Comparison of ENCODE assay signal across 8 cellular contexts in the genomic region with DNA sequence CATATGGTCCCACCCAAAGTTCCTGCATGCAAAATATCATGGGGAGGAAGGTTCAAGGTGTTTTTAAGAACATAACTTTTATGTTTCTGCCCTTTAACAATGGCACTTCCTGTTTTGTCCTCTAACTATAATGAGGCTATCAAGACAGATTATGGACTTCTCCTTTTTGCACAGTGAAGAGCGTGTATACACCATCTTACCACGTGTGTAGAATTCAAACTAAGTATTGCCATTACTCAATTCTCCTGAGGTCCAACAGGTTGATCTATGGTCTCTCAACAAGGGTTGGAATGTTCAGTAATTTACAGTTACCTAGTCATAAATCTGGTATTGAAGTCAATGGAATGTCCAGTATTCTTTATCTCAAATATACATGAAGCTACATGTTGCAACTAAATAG.
DNase-seq lines count a peak whose midpoint lies in the region; ATAC-seq and TF ChIP-seq lines count a peak whose summit lies in the region.

No MANE protein-coding gene starts in this region.

- no peak for TF ChIP-seq CTCF in HFFc6 (IDR thresholded peaks at IDR 0.05)

- ATAC-seq in HG03432 (IDR thresholded peaks at IDR 0.05; ENCODE audit: unreplicated experiment): peak; percentile 42
- no peak for ATAC-seq in activated CD8-positive, alpha-beta T cell treated with anti-CD3 and anti-CD28 coated beads, Interleukin-2, amount 10 ng/mL, durations not matched to agents 7 days and 5 days

- peak overlapping the region; percentile 59 for H3K4me3 Mint-ChIP-seq in activated naive CD4-positive, alpha-beta T cell treated with anti-CD3 and anti-CD28 coated beads, Interleukin-2, amount 50 U/mL, for 24 hours
- H3K4me3 Mint-ChIP-seq in activated naive CD4-positive, alpha-beta T cell treated with anti-CD3 and anti-CD28 coated beads for 36 hours: no peak overlapping the region
- H3K4me3 Mint-ChIP-seq in activated CD8-positive, alpha-beta T cell treated with anti-CD3 and anti-CD28 coated beads, Interleukin-2, amount 10 ng/mL, durations not matched to agents 7 days and 5 days: no peak overlapping the region
- H3K4me3 Mint-ChIP-seq in HFFc6: no peak overlapping the region

- H3K9me3 Mint-ChIP-seq in activated naive CD4-positive, alpha-beta T cell treated with anti-CD3 and anti-CD28 coated beads, Interleukin-2, amount 50 U/mL, for 24 hours: peaks cover 5% of the 10 kb centered on the region
- H3K9me3 Mint-ChIP-seq in activated naive CD4-positive, alpha-beta T cell treated with anti-CD3 and anti-CD28 coated beads for 36 hours: no peaks in the 10 kb centered on the region
- no peaks in the 10 kb centered on the region for H3K9me3 Mint-ChIP-seq in activated CD8-positive, alpha-beta T cell treated with anti-CD3 and anti-CD28 coated beads, Interleukin-2, amount 10 ng/mL, durations not matched to agents 7 days and 5 days (ENCODE audit: insufficient read depth)
- H3K9me3 Mint-ChIP-seq in HFFc6: no peaks in the 10 kb centered on the region

- no peak for DNase-seq in activated naive CD4-positive, alpha-beta T cell treated with anti-CD3 and anti-CD28 coated beads for 36 hours
- no peak for DNase-seq in activated CD8-positive, alpha-beta T cell treated with anti-CD3 and anti-CD28 coated beads, Interleukin-2, amount 10 ng/mL, durations not matched to agents 7 days and 5 days
- DNase-seq in HFFc6: no peak
- no peak for DNase-seq in stimulated activated CD4-positive, alpha-beta T cell treated with anti-CD3 and anti-CD28 coated beads, Interleukin-15, amount 100 ng/mL, for 24 hours
- DNase-seq in ureter (ENCODE audit: low spot score): no peak
- DNase-seq in caudate nucleus (lab: John Stamatoyannopoulos, UW): no peak

- CTCF ChIA-PET in activated naive CD4-positive, alpha-beta T cell treated with anti-CD3 and anti-CD28 coated beads for 36 hours (lab: Charles Lee): interaction anchor here (0.9 to 1.1 kb wide), 2 partner anchors 14 to 81 kb away, joined by 3 to 4 read pairs; no protein-coding TSS in a partner anchor
- CTCF ChIA-PET in activated CD8-positive, alpha-beta T cell treated with anti-CD3 and anti-CD28 coated beads, Interleukin-2, amount 10 ng/mL, durations not matched to agents 7 days and 5 days (lab: Charles Lee): interaction anchor here (0.8 to 2.7 kb wide), 5 partner anchors 12 to 103 kb away, joined by 3 to 12 read pairs (median 3); a partner anchor contains a TSS

- H3K27ac ChIP-seq in caudate nucleus (ENCODE audit: low read depth, low read length): no peak overlapping the region

- POLR2A ChIA-PET in activated CD8-positive, alpha-beta T cell treated with anti-CD3 and anti-CD28 coated beads, Interleukin-2, amount 10 ng/mL, durations not matched to agents 7 days and 5 days (lab: Charles Lee): no interaction called here

- peak overlapping the region; percentile 94 for H3K27ac Mint-ChIP-seq in activated naive CD4-positive, alpha-beta T cell treated with anti-CD3 and anti-CD28 coated beads, Interleukin-2, amount 50 U/mL, for 24 hours
- H3K27ac Mint-ChIP-seq in activated naive CD4-positive, alpha-beta T cell treated with anti-CD3 and anti-CD28 coated beads for 36 hours: no peak overlapping the region
- peak overlapping the region; percentile 65 for H3K27ac Mint-ChIP-seq in activated CD8-positive, alpha-beta T cell treated with anti-CD3 and anti-CD28 coated beads, Interleukin-2, amount 10 ng/mL, durations not matched to agents 7 days and 5 days
- H3K27ac Mint-ChIP-seq in HFFc6: no peak overlapping the region

- intact Hi-C loops in activated naive CD4-positive, alpha-beta T cell treated with anti-CD3 and anti-CD28 coated beads for 36 hours (cut with micrococcal nuclease): loop anchor here (10.0 kb wide), 1 partner anchor 535 kb away; no protein-coding TSS in a partner anchor

- peaks cover 2% of the 10 kb centered on the region for H3K36me3 Mint-ChIP-seq in activated naive CD4-positive, alpha-beta T cell treated with anti-CD3 and anti-CD28 coated beads, Interleukin-2, amount 50 U/mL, for 24 hours
- no peaks in the 10 kb centered on the region for H3K36me3 Mint-ChIP-seq in activated naive CD4-positive, alpha-beta T cell treated with anti-CD3 and anti-CD28 coated beads for 36 hours (ENCODE audit: low read depth)
- peaks cover 3% of the 10 kb centered on the region for H3K36me3 Mint-ChIP-seq in activated CD8-positive, alpha-beta T cell treated with anti-CD3 and anti-CD28 coated beads, Interleukin-2, amount 10 ng/mL, durations not matched to agents 7 days and 5 days (ENCODE audit: low read depth)
- no peaks in the 10 kb centered on the region for H3K36me3 Mint-ChIP-seq in HFFc6 (ENCODE audit: low read depth)

- H3K27me3 Mint-ChIP-seq in activated naive CD4-positive, alpha-beta T cell treated with anti-CD3 and anti-CD28 coated beads, Interleukin-2, amount 50 U/mL, for 24 hours: no peaks in the 10 kb centered on the region
- H3K27me3 Mint-ChIP-seq in activated naive CD4-positive, alpha-beta T cell treated with anti-CD3 and anti-CD28 coated beads for 36 hours (ENCODE audit: low read depth): no peaks in the 10 kb centered on the region
- no peaks in the 10 kb centered on the region for H3K27me3 Mint-ChIP-seq in activated CD8-positive, alpha-beta T cell treated with anti-CD3 and anti-CD28 coated beads, Interleukin-2, amount 10 ng/mL, durations not matched to agents 7 days and 5 days (ENCODE audit: low read depth)
- H3K27me3 Mint-ChIP-seq in HFFc6 (ENCODE audit: insufficient read depth): no peaks in the 10 kb centered on the region; the same call in 1 of the 2 replicates

- peaks cover 55% of the 10 kb centered on the region for H3K4me1 Mint-ChIP-seq in activated naive CD4-positive, alpha-beta T cell treated with anti-CD3 and anti-CD28 coated beads, Interleukin-2, amount 50 U/mL, for 24 hours
- peaks cover 41% of the 10 kb centered on the region for H3K4me1 Mint-ChIP-seq in activated naive CD4-positive, alpha-beta T cell treated with anti-CD3 and anti-CD28 coated beads for 36 hours (ENCODE audit: low read depth)
- peaks cover 44% of the 10 kb centered on the region for H3K4me1 Mint-ChIP-seq in activated CD8-positive, alpha-beta T cell treated with anti-CD3 and anti-CD28 coated beads, Interleukin-2, amount 10 ng/mL, durations not matched to agents 7 days and 5 days (ENCODE audit: low read depth)
- H3K4me1 Mint-ChIP-seq in HFFc6 (ENCODE audit: low read depth): peaks cover 37% of the 10 kb centered on the region

Comparison
In these comparisons a context has a peak if more than half of its experiments do, and no peak if none do; other contexts are left out.
1. H3K27ac Mint-ChIP-seq: peak in activated naive CD4-positive, alpha-beta T cell treated with anti-CD3 and anti-CD28 coated beads, Interleukin-2, amount 50 U/mL, for 24 hours (single experiment) and activated CD8-positive, alpha-beta T cell treated with anti-CD3 and anti-CD28 coated beads, Interleukin-2, amount 10 ng/mL, durations not matched to agents 7 days and 5 days (single experiment); none in activated naive CD4-positive, alpha-beta T cell treated with anti-CD3 and anti-CD28 coated beads for 36 hours (single experiment) and HFFc6 (single experiment).